Comparison of ENCODE assay signal across 2 cellular contexts in genomic region chr15:48910554-48910953, GRCh38. TPM values are rescaled to one million over a fixed set of nuclear protein-coding genes. Genes with fewer than 3 reads are reported as not detected.
"Had no signal": no experiment of that assay in that cellular context is flagged by ENCODE, and none has a peak within 500 bp of the region (broad histone marks: within the 10 kb centered on the region; RNA-seq: fewer than 3 reads in every experiment).

No MANE protein-coding gene starts in this region.

RNA-seq across cellular contexts. Expression of gene SHC4, which starts 53.2 kb away (rescaled TPM):
- total RNA-seq: mesenteric fat pad had no signal
- polyA plus RNA-seq: naive thymus-derived CD4-positive, alpha-beta T cell had no signal
